ENCODE assay signal across 1 cellular context in the genomic region with DNA sequence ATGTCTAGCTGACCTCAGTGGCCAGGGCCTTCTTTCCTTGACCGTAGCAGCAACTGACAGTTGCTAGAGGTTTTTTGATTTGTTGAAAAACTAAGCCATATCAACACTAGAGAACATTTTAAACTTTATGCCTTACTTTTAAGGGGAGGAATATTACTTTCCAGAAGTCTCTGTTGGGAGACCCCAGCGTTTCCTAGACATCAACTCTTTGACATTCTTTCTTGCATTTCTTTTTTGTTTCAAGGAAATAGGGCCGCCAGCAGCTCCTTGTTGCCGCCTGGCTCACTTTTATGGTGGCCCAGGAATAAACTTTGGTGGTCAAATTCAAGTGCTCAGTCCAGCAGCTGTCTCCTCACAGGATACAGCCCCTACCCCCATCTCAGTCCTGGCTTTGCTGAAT.
TF ChIP-seq lines count a peak whose summit lies in the region.

No MANE protein-coding gene starts in this region.

TF ChIP-seq in GM23338, 12 proteins besides CTCF, POLR2A, EP300 and RAD21:
- no peak for TF ChIP-seq ETS1 (IDR thresholded peaks at IDR 0.05)
- TF ChIP-seq EZH2phosphoT487 (IDR thresholded peaks at IDR 0.05; ENCODE audit: unreplicated experiment): no peak
- TF ChIP-seq POLR2AphosphoS5 (IDR thresholded peaks at IDR 0.05; ENCODE audit: low read depth): no peak
- TF ChIP-seq ZNF331 (CRISPR knock-in tag; IDR thresholded peaks at IDR 0.05; ENCODE audit: low read depth): no peak
- TF ChIP-seq EZH2 (IDR thresholded peaks at IDR 0.05; ENCODE audit: low read depth, unreplicated experiment): peak; percentile 77
